1 cellular context compared by ENCODE assay signal in the genomic region with DNA sequence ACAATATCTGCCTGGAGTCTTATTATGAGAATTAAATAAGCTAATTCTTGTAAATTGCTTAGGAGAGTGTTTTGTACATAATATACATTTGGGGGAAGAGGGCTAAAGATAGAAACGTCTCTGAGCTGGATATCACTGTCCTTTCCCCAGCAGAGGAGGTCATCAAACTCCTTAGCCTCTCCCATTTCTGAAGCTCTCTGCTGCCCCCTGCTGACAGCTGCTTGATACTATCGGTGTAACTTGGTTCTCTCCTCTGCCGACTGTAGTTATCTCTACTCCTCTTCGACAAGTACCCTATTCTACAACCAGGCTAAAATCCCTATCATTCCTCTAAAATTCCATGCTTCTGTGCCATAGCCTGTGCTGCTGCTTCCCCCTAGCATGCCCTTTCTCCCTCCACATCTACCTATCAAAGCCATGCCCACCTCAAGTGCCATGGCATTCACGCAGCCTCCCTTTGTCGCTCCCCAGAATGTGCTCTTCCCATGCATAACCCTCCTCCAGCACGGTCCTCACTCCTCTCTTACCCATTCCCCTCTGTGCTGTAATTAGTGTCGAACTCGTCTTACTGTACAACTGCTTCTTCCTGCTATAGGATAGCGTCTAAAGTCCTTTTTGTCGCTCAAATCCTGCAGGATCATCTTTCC.
TF ChIP-seq lines count a peak whose summit lies in the region.

No MANE protein-coding gene starts in this region.

TF ChIP-seq in IMR-90, 13 proteins besides CTCF, POLR2A, EP300 and RAD21 (continued from another document):
- TF ChIP-seq MXI1 (IDR thresholded peaks at IDR 0.05; ENCODE audit: borderline replicate concordance, low read depth, low read length) (no peak), FOS (IDR thresholded peaks at IDR 0.05; ENCODE audit: low read depth, low read length) (no peak), CEBPB (IDR thresholded peaks at IDR 0.05; ENCODE audit: low read depth, low read length) (no peak)
